In the genomic region with DNA sequence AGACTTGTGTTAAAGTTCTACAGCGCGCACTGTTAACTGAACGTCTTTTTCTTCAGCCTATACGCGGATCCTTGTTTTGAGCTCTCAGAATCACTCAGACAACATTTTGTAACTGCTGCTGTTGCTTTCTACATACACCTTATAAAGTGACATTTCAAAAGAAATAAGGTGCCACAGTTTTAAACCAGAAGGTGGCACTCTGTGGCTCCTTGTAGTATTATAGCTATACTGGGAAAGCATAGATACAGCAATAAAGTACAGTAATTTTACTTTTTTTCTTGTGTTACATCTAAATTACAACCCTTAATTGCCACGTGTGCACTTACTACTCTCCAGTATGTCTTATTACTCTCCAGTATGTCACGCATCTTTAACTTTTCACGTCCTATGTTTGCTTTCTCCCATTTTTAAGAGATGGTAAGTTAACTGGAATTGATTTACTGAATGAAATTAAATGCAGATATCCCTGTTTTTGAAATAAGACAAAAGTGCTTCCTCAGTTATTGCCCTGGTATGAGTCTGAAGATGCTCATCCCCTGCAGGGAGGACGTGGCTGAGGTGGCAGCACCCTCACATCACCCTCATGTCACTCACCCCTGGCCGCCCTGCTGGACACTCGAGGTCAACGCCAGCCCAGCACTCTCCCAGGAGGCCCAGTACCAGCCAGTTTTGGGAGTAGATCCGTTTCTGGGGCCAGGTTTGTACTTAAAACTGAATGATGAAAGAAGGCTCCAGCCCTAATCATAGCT, we compare ENCODE assay signal across 11 cellular contexts. TPM values are rescaled to one million over a fixed set of nuclear protein-coding genes. Genes with fewer than 3 reads are reported as not detected.
A peak's percentile ranks its signal among the peaks of the same experiment; 100 is the strongest.
DNase-seq lines count a peak whose midpoint lies in the region; ATAC-seq and TF ChIP-seq lines count a peak whose summit lies in the region.
"Had no signal": no experiment of that assay in that cellular context is flagged by ENCODE, and none has a peak within 500 bp of the region (broad histone marks: within the 10 kb centered on the region; RNA-seq: fewer than 3 reads in every experiment).

No MANE protein-coding gene starts in this region.

- DNase-seq in COLO668 (lab: John Stamatoyannopoulos, UW; ENCODE audit: unreplicated experiment) = peak; percentile 15
- no peak for DNase-seq in HFFc6
- DNase-seq in adipocyte (ENCODE audit: low read depth) = peak; percentile 9
- DNase-seq in mucosa of descending colon = no peak
- no peak for DNase-seq in mesenteric fat pad (ENCODE audit: low spot score)
- DNase-seq in activated CD8-positive, alpha-beta memory T cell treated with anti-CD3 and anti-CD28 coated beads, Interleukin-2, amount 50 U/mL, for 4 hours = no peak
- no peak for DNase-seq in NCI-H446 (lab: John Stamatoyannopoulos, UW)
- DNase-seq in DMS79 treated with DMSO at 0.1 percent for 48 hours (lab: John Stamatoyannopoulos, UW) = no peak
- DNase-seq: activated CD4-positive, alpha-beta T cell treated with anti-CD3 and anti-CD28 coated beads, Interleukin-2, amount 10 ng/mL, durations not matched to agents 24 days and 14 days; stimulated activated CD4-positive, alpha-beta T cell treated with anti-CD3 and anti-CD28 coated beads, Interleukin-4, amount 100 ng/mL, for 4 hours had no signal

- no peaks in the 10 kb centered on the region for H3K9me3 Mint-ChIP-seq in HFFc6
- H3K9me3 Mint-ChIP-seq: activated CD4-positive, alpha-beta T cell treated with anti-CD3 and anti-CD28 coated beads, Interleukin-2, amount 10 ng/mL, durations not matched to agents 24 days and 14 days; dendritic cell treated with granulocyte-macrophage colony-stimulating factor and Interleukin-4, amounts not matched to agents 40 ng/mL and 50 ng/mL, for 4 days had no signal

- no peak overlapping the region for H3K4me3 Mint-ChIP-seq in HFFc6
- H3K4me3 Mint-ChIP-seq: activated CD4-positive, alpha-beta T cell treated with anti-CD3 and anti-CD28 coated beads, Interleukin-2, amount 10 ng/mL, durations not matched to agents 24 days and 14 days; dendritic cell treated with granulocyte-macrophage colony-stimulating factor and Interleukin-4, amounts not matched to agents 40 ng/mL and 50 ng/mL, for 4 days had no signal

- TF ChIP-seq CTCF in HFFc6 (IDR thresholded peaks at IDR 0.05) = peak; percentile 51
- no peak for TF ChIP-seq CTCF in mucosa of descending colon (IDR thresholded peaks at IDR 0.05)

- H3K4me1 ChIP-seq in adipocyte (ENCODE audit: control insufficient read depth, insufficient read depth, low read length) = peaks cover 25% of the 10 kb centered on the region
- no peaks in the 10 kb centered on the region for H3K4me1 ChIP-seq in mucosa of descending colon (ENCODE audit: low read depth)

- H3K36me3 ChIP-seq in adipocyte (ENCODE audit: control insufficient read depth, insufficient read depth, low read length, severe bottlenecking) (peaks cover 62% of the 10 kb centered on the region), mucosa of descending colon (ENCODE audit: low read depth) (peaks cover 24% of the 10 kb centered on the region)

- H3K27me3 ChIP-seq in adipocyte (replicated peaks; ENCODE audit: control insufficient read depth, insufficient read depth, low read length) = no peaks in the 10 kb centered on the region

- ATAC-seq in mucosa of descending colon = peak; percentile 47

- H3K4me3 ChIP-seq in adipocyte (ENCODE audit: low read length) (no peak overlapping the region), mucosa of descending colon (no peak overlapping the region)

- H3K36me3 Mint-ChIP-seq in HFFc6 (ENCODE audit: low read depth) = peaks cover 35% of the 10 kb centered on the region

- H3K9me3 ChIP-seq in adipocyte (ENCODE audit: control insufficient read depth, low read length) = no peaks in the 10 kb centered on the region
- H3K9me3 ChIP-seq in mucosa of descending colon = no peaks in the 10 kb centered on the region

- intact Hi-C loops in mucosa of descending colon (cut with DNase I, micrococcal nuclease) = no loop called here

- H3K4me1 Mint-ChIP-seq in HFFc6 (ENCODE audit: low read depth) = no peaks in the 10 kb centered on the region; the same call in 1 of the 2 replicates
- H3K4me1 Mint-ChIP-seq: activated CD4-positive, alpha-beta T cell treated with anti-CD3 and anti-CD28 coated beads, Interleukin-2, amount 10 ng/mL, durations not matched to agents 24 days and 14 days had no signal

- H3K27me3 Mint-ChIP-seq in HFFc6 (ENCODE audit: insufficient read depth) = peaks cover 4% of the 10 kb centered on the region
- H3K27me3 Mint-ChIP-seq: activated CD4-positive, alpha-beta T cell treated with anti-CD3 and anti-CD28 coated beads, Interleukin-2, amount 10 ng/mL, durations not matched to agents 24 days and 14 days; dendritic cell treated with granulocyte-macrophage colony-stimulating factor and Interleukin-4, amounts not matched to agents 40 ng/mL and 50 ng/mL, for 4 days had no signal

- peak overlapping the region; percentile 46 for H3K9ac ChIP-seq in adipocyte (ENCODE audit: low read length)

- H3K27ac Mint-ChIP-seq in HFFc6 = no peak overlapping the region
- H3K27ac Mint-ChIP-seq: activated CD4-positive, alpha-beta T cell treated with anti-CD3 and anti-CD28 coated beads, Interleukin-2, amount 10 ng/mL, durations not matched to agents 24 days and 14 days; dendritic cell treated with granulocyte-macrophage colony-stimulating factor and Interleukin-4, amounts not matched to agents 40 ng/mL and 50 ng/mL, for 4 days had no signal

RNA-seq across cellular contexts. Expression of a gene that starts 37.8 kb away (rescaled TPM):
- 100 to 1,000 TPM; 113 to 124 (median 120) TPM for total RNA-seq in HFFc6 (2021; fragmentation: NEBNext Ultra II Directional; extraction: Animal tissue kit (Norgen Biotek cat#: 25700))
- total RNA-seq in mucosa of descending colon = 10 to 100 TPM; 70.3 to 73.4 (median 71.2) TPM
- total RNA-seq in mesenteric fat pad = 78.2 TPM

Comparison
In these comparisons a context has a peak if more than half of its experiments do, and no peak if none do; other contexts are left out.
1. DNase-seq: peak in COLO668 (single experiment) and adipocyte (single experiment); none in HFFc6 (single experiment), mucosa of descending colon (0 of 3), mesenteric fat pad (single experiment), activated CD8-positive, alpha-beta memory T cell treated with anti-CD3 and anti-CD28 coated beads, Interleukin-2, amount 50 U/mL, for 4 hours (single experiment), NCI-H446 (0 of 2) and DMS79 treated with DMSO at 0.1 percent for 48 hours (single experiment).